ENCODE assay signal across 25 cellular contexts in genomic region chr16:25041437-25041836, GRCh38.
"Had no signal": no experiment of that assay in that cellular context is flagged by ENCODE, and none has a peak within 500 bp of the region (broad histone marks: within the 10 kb centered on the region; RNA-seq: fewer than 3 reads in every experiment).

No MANE protein-coding gene starts in this region.

- H3K79me2 ChIP-seq: hepatocyte had no signal

- H3K9ac ChIP-seq: neural progenitor cell had no signal

- H3K9me3 ChIP-seq: left ventricle myocardium inferior, lower lobe of right lung, pancreas, suprapubic skin, thyroid gland had no signal

- H3K4me1 Mint-ChIP-seq: endodermal cell, neural progenitor cell had no signal

- H3K4me1 ChIP-seq: left ventricle myocardium inferior, neural progenitor cell, pancreas, suprapubic skin, thyroid gland had no signal

- H3K4me2 ChIP-seq: hepatocyte, neural progenitor cell, smooth muscle cell had no signal

- H3K36me3 Mint-ChIP-seq: natural killer cell treated with Interleukin-12 subunit alpha and Interleukin-12 subunit beta and Interleukin-15 and Interleukin-18, amount 100 ng/mL, for 72 hours; neural progenitor cell; type B pancreatic cell had no signal

- H3K27me3 Mint-ChIP-seq: natural killer cell treated with Interleukin-12 subunit alpha and Interleukin-12 subunit beta and Interleukin-15 and Interleukin-18, amount 100 ng/mL, for 72 hours had no signal

- FAIRE-seq: endothelial cell of umbilical vein, kidney, pancreas, urothelium cell line had no signal

- H3K4me3 ChIP-seq: hepatocyte, left ventricle myocardium inferior, lower lobe of right lung, neural progenitor cell, pancreas, smooth muscle cell, suprapubic skin, thyroid gland had no signal

- ATAC-seq: left cardiac atrium; lower lobe of right lung; natural killer cell treated with Interleukin-12 subunit alpha and Interleukin-12 subunit beta and Interleukin-15 and Interleukin-18, amount 100 ng/mL, for 72 hours; pancreas; right cardiac atrium; stimulated activated naive CD8-positive, alpha-beta T cell treated with anti-CD3 and anti-CD28 coated beads, Interleukin-15, Interleukin-2, amounts not matched to agents 100 U/mL and 50 U/mL, for 24 hours had no signal

- H3K9me3 Mint-ChIP-seq: endodermal cell; natural killer cell treated with Interleukin-12 subunit alpha and Interleukin-12 subunit beta and Interleukin-15 and Interleukin-18, amount 100 ng/mL, for 72 hours; neural progenitor cell; type B pancreatic cell had no signal

- H3K27me3 ChIP-seq: hepatocyte, neural progenitor cell, pancreas, suprapubic skin, thyroid gland had no signal

- H3K27ac ChIP-seq: hepatocyte, left ventricle myocardium inferior, lower lobe of right lung, neural progenitor cell, pancreas, suprapubic skin, thyroid gland had no signal

- DNase-seq: effector CD4-positive, alpha-beta T cell; endodermal cell; foreskin melanocyte; head of caudate nucleus; kidney; left cardiac atrium; left ventricle myocardium inferior; lower lobe of right lung; mesenchymal stem cell; midbrain; occipital lobe; pancreas; right cardiac atrium; stimulated activated CD4-positive, alpha-beta T cell treated with anti-CD3 and anti-CD28 coated beads, Interleukin-2, amount 100 ng/mL, for 48 hours; stimulated activated naive CD8-positive, alpha-beta T cell treated with anti-CD3 and anti-CD28 coated beads, Interleukin-15, Interleukin-2, amounts not matched to agents 100 U/mL and 50 U/mL, for 24 hours; thyroid gland had no signal

- H3K27ac Mint-ChIP-seq: endodermal cell; natural killer cell treated with Interleukin-12 subunit alpha and Interleukin-12 subunit beta and Interleukin-15 and Interleukin-18, amount 100 ng/mL, for 72 hours; neural progenitor cell; progenitor cell of endocrine pancreas; type B pancreatic cell had no signal

- H2AFZ ChIP-seq: hepatocyte, neural progenitor cell had no signal

- H3K36me3 ChIP-seq: left ventricle myocardium inferior, lower lobe of right lung, neural progenitor cell, pancreas, suprapubic skin, thyroid gland had no signal

- H3K4me3 Mint-ChIP-seq: endodermal cell; natural killer cell treated with Interleukin-12 subunit alpha and Interleukin-12 subunit beta and Interleukin-15 and Interleukin-18, amount 100 ng/mL, for 72 hours; neural progenitor cell; type B pancreatic cell had no signal
